1 cellular context compared by ENCODE assay signal in the genomic region with DNA sequence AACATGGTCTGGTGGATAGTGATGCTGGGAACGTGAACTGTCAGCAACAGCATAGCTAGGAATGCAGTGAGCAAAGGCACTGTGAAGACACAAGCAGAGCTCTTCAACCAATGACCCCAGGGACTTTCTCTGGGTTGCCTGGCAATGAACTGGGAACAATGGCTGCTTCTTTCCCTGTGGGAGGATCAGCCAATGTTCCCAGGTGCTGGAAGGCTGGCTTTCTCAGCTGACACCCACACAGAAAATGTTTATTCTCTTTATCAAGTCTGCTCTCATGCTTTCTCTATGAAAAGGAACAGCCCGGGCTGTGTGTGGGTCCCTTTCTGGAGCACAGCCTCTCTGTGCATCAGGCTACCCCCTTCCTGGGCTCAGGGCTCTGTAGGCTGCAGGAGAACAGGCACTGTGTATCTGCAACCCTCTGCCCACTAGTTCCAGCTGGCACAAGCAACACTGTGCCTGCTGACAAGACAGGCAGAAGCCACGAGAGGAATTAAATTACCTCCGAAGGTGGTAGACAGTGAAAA.
TF ChIP-seq lines count a peak whose summit lies in the region.

No MANE protein-coding gene starts in this region.

TF ChIP-seq in IMR-90, 13 proteins besides CTCF, POLR2A, EP300 and RAD21 (continued from another document):
- TF ChIP-seq, protein P1, sequence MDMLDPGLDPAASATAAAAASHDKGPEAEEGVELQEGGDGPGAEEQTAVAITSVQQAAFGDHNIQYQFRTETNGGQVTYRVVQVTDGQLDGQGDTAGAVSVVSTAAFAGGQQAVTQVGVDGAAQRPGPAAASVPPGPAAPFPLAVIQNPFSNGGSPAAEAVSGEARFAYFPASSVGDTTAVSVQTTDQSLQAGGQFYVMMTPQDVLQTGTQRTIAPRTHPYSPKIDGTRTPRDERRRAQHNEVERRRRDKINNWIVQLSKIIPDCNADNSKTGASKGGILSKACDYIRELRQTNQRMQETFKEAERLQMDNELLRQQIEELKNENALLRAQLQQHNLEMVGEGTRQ (IDR thresholded peaks at IDR 0.05; ENCODE audit: low read depth, low read length), result no peak
- TF ChIP-seq RFX5 (IDR thresholded peaks at IDR 0.05; ENCODE audit: low read depth, low read length), result no peak
TF ChIP-seq in IMR-90: peak in this region for 0.
